In genomic region chr4:74189331-74190043, GRCh38 we compare ENCODE assay signal across 10 cellular contexts. TPM values are rescaled to one million over a fixed set of nuclear protein-coding genes. Genes with fewer than 3 reads are reported as not detected.
DNase-seq lines count a peak whose midpoint lies in the region; ATAC-seq, FAIRE-seq and TF ChIP-seq lines count a peak whose summit lies in the region.
"Had no signal": no experiment of that assay in that cellular context is flagged by ENCODE, and none has a peak within 500 bp of the region (broad histone marks: within the 10 kb centered on the region; RNA-seq: fewer than 3 reads in every experiment).

No MANE protein-coding gene starts in this region.

- TF ChIP-seq CTCF in HFF-Myc (IDR thresholded peaks at IDR 0.05; ENCODE audit: low read depth, low read length, missing control alignments) (peak; percentile 62), bronchial epithelial cell (IDR thresholded peaks at IDR 0.05; ENCODE audit: insufficient read depth, low read length, severe bottlenecking) (peak; percentile 64), liver (IDR thresholded peaks at IDR 0.05; ENCODE audit: low read depth, low read length, missing input control) (peak; percentile 53)

- DNase-seq in NCI-H2227 (lab: John Stamatoyannopoulos, UW; ENCODE audit: unreplicated experiment) (peak; percentile 36), NCI-H2227 treated with DMSO at 0.1 percent for 48 hours (lab: John Stamatoyannopoulos, UW) (no peak), HFF-Myc (ENCODE audit: extremely low read depth, low read depth) (peak; percentile 36), NCI-H460 (ENCODE audit: extremely low read depth, low read depth) (peak; percentile 64), bronchial epithelial cell (ENCODE audit: low read depth) (peak; percentile 71), mesenteric fat pad (ENCODE audit: low spot score) (no peak)
- DNase-seq: activated T-cell treated with anti-CD3 and anti-CD28 coated beads, Interleukin-2, amount 50 U/mL, for 4 hours had no signal

- 38% methylated on average over 2 of the region's 2 CpGs for WGBS in liver

- H3K27ac ChIP-seq in liver (ENCODE audit: low read depth in 1 of 2, low read length in 2 of 2): no peak overlapping the region
- H3K27ac ChIP-seq: BLaER1 treated with 17β-estradiol and CSF1 and Interleukin-3, amounts not matched to agents 10 nM and 100 nM had no signal

- H3K27me3 ChIP-seq in bronchial epithelial cell (ENCODE audit: control insufficient read depth, insufficient read depth, low read length) (no peaks in the 10 kb centered on the region), liver (ENCODE audit: control insufficient read depth in 4 of 4, insufficient read depth in 4 of 4, low read length in 3 of 4) (no peaks in the 10 kb centered on the region)
- H3K27me3 ChIP-seq: BLaER1 treated with 17β-estradiol and CSF1 and Interleukin-3, amounts not matched to agents 10 nM and 100 nM had no signal

- no peak for ATAC-seq in HG03196 (IDR thresholded peaks at IDR 0.05; ENCODE audit: unreplicated experiment)

- no peaks in the 10 kb centered on the region for H3K36me3 ChIP-seq in bronchial epithelial cell (ENCODE audit: control insufficient read depth, insufficient read depth, low read length)
- no peaks in the 10 kb centered on the region for H3K36me3 ChIP-seq in liver (ENCODE audit: control insufficient read depth in 4 of 4, insufficient read depth in 3 of 4, low read depth in 1 of 4, low read length in 3 of 4)
- H3K36me3 ChIP-seq: BLaER1 treated with 17β-estradiol and CSF1 and Interleukin-3, amounts not matched to agents 10 nM and 100 nM had no signal

- H3K4me3 ChIP-seq in HFF-Myc (replicated peaks; ENCODE audit: low read depth, low read length) (no peak overlapping the region), bronchial epithelial cell (ENCODE audit: low read depth, low read length) (no peak overlapping the region), liver (ENCODE audit: low read depth in 1 of 3, low read length in 3 of 3) (no peak overlapping the region)
- H3K4me3 ChIP-seq: BLaER1 treated with 17β-estradiol and CSF1 and Interleukin-3, amounts not matched to agents 10 nM and 100 nM had no signal

- TF ChIP-seq RAD21 in liver (IDR thresholded peaks at IDR 0.05): peak; percentile 78 to 80

- H3K9me3 ChIP-seq in liver (ENCODE audit: control insufficient read depth in 4 of 4, low read length in 3 of 4): no peaks in the 10 kb centered on the region
- H3K9me3 ChIP-seq: BLaER1 treated with 17β-estradiol and CSF1 and Interleukin-3, amounts not matched to agents 10 nM and 100 nM had no signal

- H3K9ac ChIP-seq in liver (ENCODE audit: low read depth in 1 of 2, low read length in 2 of 2): no peak overlapping the region
- H3K9ac ChIP-seq: BLaER1 treated with 17β-estradiol and CSF1 and Interleukin-3, amounts not matched to agents 10 nM and 100 nM had no signal

- FAIRE-seq in bronchial epithelial cell (lab: Jason Lieb, UNC): no peak

- no peaks in the 10 kb centered on the region for H3K4me1 ChIP-seq in liver (ENCODE audit: control insufficient read depth in 4 of 4, insufficient read depth in 4 of 4, low read length in 3 of 4)
- H3K4me1 ChIP-seq: BLaER1 treated with 17β-estradiol and CSF1 and Interleukin-3, amounts not matched to agents 10 nM and 100 nM had no signal

TF ChIP-seq in liver, 16 proteins besides CTCF, POLR2A, EP300 and RAD21:
- TF ChIP-seq HNF4A (conservative IDR thresholded peaks at IDR 0.05): no peak
- no peak for TF ChIP-seq SP1 (IDR thresholded peaks at IDR 0.05)
- TF ChIP-seq TAF1 (conservative IDR thresholded peaks at IDR 0.05): no peak

RNA-seq across cellular contexts. Expression of gene MTHFD2L, which starts 31.6 kb away (rescaled TPM):
- 48.9 and 57.6 TPM in 2 replicates for total RNA-seq in NCI-H460 (2014; rRNA removed; shearing (Covaris generic))
- 40.4 and 53.0 TPM in 2 replicates for polyA plus RNA-seq in NCI-H460 (2014; cell fraction: nucleus; rRNA removed)
- total RNA-seq in bronchial epithelial cell (24.2 and 29.0 TPM in 2 replicates), liver (10 to 100 TPM in 1 of 2 donors, 1 to 10 TPM in 1; 7.4 to 51.5 TPM), mesenteric fat pad (8.4 TPM)
- polyA plus RNA-seq in liver: 10 to 100 TPM; 15.5 to 46.7 TPM

Comparison
In these comparisons a context has a peak if more than half of its experiments do, and no peak if none do; other contexts are left out.
1. DNase-seq: peak in NCI-H2227 (single experiment), HFF-Myc (single experiment), NCI-H460 (single experiment) and bronchial epithelial cell (single experiment); none in NCI-H2227 treated with DMSO at 0.1 percent for 48 hours (single experiment) and mesenteric fat pad (single experiment).
2. Peak in every context shown above with its lines, with median percentiles within 50 percentile points of each other: CTCF ChIP-seq.